2 cellular contexts compared by ENCODE assay signal in genomic region chr14:63960926-63961567, GRCh38.
TF ChIP-seq lines count a peak whose summit lies in the region.

No MANE protein-coding gene starts in this region.

TF ChIP-seq in GM12891, 5 proteins besides CTCF, POLR2A, EP300 and RAD21 (continued from another document):
- TF ChIP-seq POLR2AphosphoS5 (IDR thresholded peaks at IDR 0.05; ENCODE audit: low read depth, low read length): no peak
TF ChIP-seq in GM12891: peak in this region for 0.

TF ChIP-seq in endothelial cell of umbilical vein, 7 proteins besides CTCF, POLR2A, EP300 and RAD21 (continued from another document):
- TF ChIP-seq, protein P1, sequence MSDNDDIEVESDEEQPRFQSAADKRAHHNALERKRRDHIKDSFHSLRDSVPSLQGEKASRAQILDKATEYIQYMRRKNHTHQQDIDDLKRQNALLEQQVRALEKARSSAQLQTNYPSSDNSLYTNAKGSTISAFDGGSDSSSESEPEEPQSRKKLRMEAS (IDR thresholded peaks at IDR 0.05; ENCODE audit: insufficient read depth, insufficient read length): no peak
- TF ChIP-seq GATA2 (IDR thresholded peaks at IDR 0.05; ENCODE audit: insufficient read depth, insufficient read length, low read depth, low read length): no peak
- no peak for TF ChIP-seq EZH2 (IDR thresholded peaks at IDR 0.05; ENCODE audit: borderline replicate concordance, low read depth, low read length, severe bottlenecking)
- TF ChIP-seq JUN (IDR thresholded peaks at IDR 0.05; ENCODE audit: borderline replicate concordance, insufficient read depth, insufficient read length, low read depth): no peak
- no peak for TF ChIP-seq MYC (IDR thresholded peaks at IDR 0.05; ENCODE audit: low read depth, low read length)
